Comparison of ENCODE assay signal across 12 cellular contexts in the genomic region with DNA sequence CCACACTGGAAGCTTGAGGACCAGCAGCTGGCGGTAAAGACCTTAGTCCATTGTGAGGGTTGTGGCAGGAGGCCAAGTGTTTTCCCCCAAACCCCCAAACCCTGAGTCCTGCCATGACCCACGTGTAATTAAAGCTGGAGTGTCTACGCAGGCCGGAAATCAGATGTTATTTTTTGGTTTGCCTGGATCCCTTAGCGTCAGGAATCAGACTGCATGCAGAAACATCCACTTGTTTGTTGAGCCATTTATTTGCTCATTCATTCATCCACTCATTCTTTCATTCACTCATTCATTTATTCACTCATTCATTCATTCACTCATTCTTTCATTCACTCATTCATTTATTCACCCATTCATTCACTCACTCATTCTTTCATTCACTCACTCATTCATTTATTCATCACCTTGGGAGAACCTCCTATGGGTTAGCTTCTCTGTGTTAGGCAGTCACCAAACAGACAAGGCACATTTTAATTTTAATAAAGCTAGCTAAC.
A peak's percentile ranks its signal among the peaks of the same experiment; 100 is the strongest.
DNase-seq lines count a peak whose midpoint lies in the region; ATAC-seq and TF ChIP-seq lines count a peak whose summit lies in the region.
"Had no signal": no experiment of that assay in that cellular context is flagged by ENCODE, and none has a peak within 500 bp of the region (broad histone marks: within the 10 kb centered on the region; RNA-seq: fewer than 3 reads in every experiment).

No MANE protein-coding gene starts in this region.

- no peaks in the 10 kb centered on the region for H4K20me1 ChIP-seq in smooth muscle cell (ENCODE audit: low read depth)

- DNase-seq in NCI-H1694 treated with DMSO at 0.1 percent for 48 hours (lab: John Stamatoyannopoulos, UW) (peak; percentile 45), NCI-H1694 (lab: John Stamatoyannopoulos, UW) (no peak), astrocyte of the hippocampus (ENCODE audit: low read depth, low spot score) (peak; percentile 2), psoas muscle (no peak), osteocyte (ENCODE audit: extremely low spot score, unreplicated experiment) (no peak), smooth muscle cell (lab: John Stamatoyannopoulos, UW; ENCODE audit: unreplicated experiment) (no peak)
- DNase-seq: activated CD4-positive, CD25-positive, alpha-beta regulatory T cell treated with anti-CD3 and anti-CD28 coated beads, Interleukin-2, amount 50 U/mL, for 72 hours; effector CD8-positive, alpha-beta T cell; kidney glomerular epithelial cell; NCI-H446 had no signal

- TF ChIP-seq CTCF in psoas muscle (IDR thresholded peaks at IDR 0.05) (no peak), osteocyte (IDR thresholded peaks at IDR 0.05) (no peak), smooth muscle cell (IDR thresholded peaks at IDR 0.05; ENCODE audit: borderline replicate concordance, insufficient read depth, poor library complexity, severe bottlenecking) (no peak)

- H3K4me1 ChIP-seq in psoas muscle: peaks cover 27% of the 10 kb centered on the region
- H3K4me1 ChIP-seq in smooth muscle cell (ENCODE audit: low read depth): no peaks in the 10 kb centered on the region

- H3K9me3 Mint-ChIP-seq in osteocyte (ENCODE audit: unreplicated experiment): peaks cover 3% of the 10 kb centered on the region

- no peaks in the 10 kb centered on the region for H3K27me3 ChIP-seq in psoas muscle (ENCODE audit: insufficient read depth in 3 of 3, low read length in 2 of 3)
- peaks cover 8% of the 10 kb centered on the region for H3K27me3 ChIP-seq in smooth muscle cell (ENCODE audit: low read depth)

- H3K4me3 Mint-ChIP-seq in osteocyte (ENCODE audit: unreplicated experiment): no peak overlapping the region

- H3K36me3 Mint-ChIP-seq in osteocyte (ENCODE audit: unreplicated experiment): no peaks in the 10 kb centered on the region

- H3K27ac Mint-ChIP-seq in osteocyte (ENCODE audit: unreplicated experiment): no peak overlapping the region

- ATAC-seq in HG02870 (IDR thresholded peaks at IDR 0.05; ENCODE audit: unreplicated experiment): peak; percentile 19
- ATAC-seq in psoas muscle: no peak
- no peak for ATAC-seq in HG03457 (IDR thresholded peaks at IDR 0.05; ENCODE audit: unreplicated experiment)

- no peak overlapping the region for H3K4me2 ChIP-seq in smooth muscle cell

- peak overlapping the region; percentile 45 for H3K4me3 ChIP-seq in psoas muscle
- H3K4me3 ChIP-seq in smooth muscle cell: no peak overlapping the region

- no peak overlapping the region for H2AFZ ChIP-seq in smooth muscle cell (ENCODE audit: low read depth)

- H3K27ac ChIP-seq in psoas muscle (peak overlapping the region; percentile 59), smooth muscle cell (ENCODE audit: low read depth) (no peak overlapping the region)

- intact Hi-C loops in psoas muscle (cut with DNase I): no loop called here

- peaks cover 14% of the 10 kb centered on the region for H3K27me3 Mint-ChIP-seq in osteocyte (ENCODE audit: unreplicated experiment)

- peaks cover 8% of the 10 kb centered on the region for H3K4me1 Mint-ChIP-seq in osteocyte (ENCODE audit: unreplicated experiment)

- no peak overlapping the region for H3K9ac ChIP-seq in smooth muscle cell (ENCODE audit: low read depth)

- H3K79me2 ChIP-seq in smooth muscle cell (ENCODE audit: low read depth): no peaks in the 10 kb centered on the region

- H3K36me3 ChIP-seq in psoas muscle (ENCODE audit: insufficient read depth in 1 of 2, low read depth in 1 of 2): no peaks in the 10 kb centered on the region
- no peaks in the 10 kb centered on the region for H3K36me3 ChIP-seq in smooth muscle cell (ENCODE audit: low read depth)

- no peaks in the 10 kb centered on the region for H3F3A ChIP-seq in smooth muscle cell (ENCODE audit: low read depth)

- WGBS in psoas muscle, 3 donors: 12 to 17% (median 16%) methylated on average over 5 of the region's 5 CpGs
- 86% methylated on average over 5 of the region's 5 CpGs for WGBS in smooth muscle cell (ENCODE audit: low lambda C conversion rate)

- H3K9me3 ChIP-seq in psoas muscle (no peaks in the 10 kb centered on the region), smooth muscle cell (replicated peaks; ENCODE audit: low read depth) (no peaks in the 10 kb centered on the region)

Comparison
In these comparisons a context has a peak if more than half of its experiments do, and no peak if none do; other contexts are left out.
1. DNase-seq: peak in NCI-H1694 treated with DMSO at 0.1 percent for 48 hours (single experiment) and astrocyte of the hippocampus (single experiment); none in NCI-H1694 (single experiment), psoas muscle (0 of 2), osteocyte (single experiment) and smooth muscle cell (single experiment).